8 cellular contexts compared by ENCODE assay signal in genomic region chr19:16899566-16900075, GRCh38. TPM values are rescaled to one million over a fixed set of nuclear protein-coding genes. Genes with fewer than 3 reads are reported as not detected.
DNase-seq lines count a peak whose midpoint lies in the region; ATAC-seq, FAIRE-seq and TF ChIP-seq lines count a peak whose summit lies in the region.

No MANE protein-coding gene starts in this region.

- H2BK12ac ChIP-seq in trophoblast cell (ENCODE audit: low read length) = no peak overlapping the region

- H3K9ac ChIP-seq in endodermal cell (ENCODE audit: extremely low read depth, low read length, poor library complexity, severe bottlenecking) (no peak overlapping the region), trophoblast cell (ENCODE audit: low read length) (no peak overlapping the region)

- H3K27me3 Mint-ChIP-seq in endodermal cell (ENCODE audit: insufficient read depth) = peaks cover 24% of the 10 kb centered on the region

- peak; percentile 60 for TF ChIP-seq CTCF in RWPE2 (IDR thresholded peaks at IDR 0.05; ENCODE audit: poor library complexity, severe bottlenecking)
- peak; percentile 82 for TF ChIP-seq CTCF in endodermal cell (conservative IDR thresholded peaks at IDR 0.05)
- TF ChIP-seq CTCF in prostate gland (IDR thresholded peaks at IDR 0.05) = no peak

- H3K4me1 Mint-ChIP-seq in endodermal cell = no peaks in the 10 kb centered on the region

- H4K91ac ChIP-seq in trophoblast cell (ENCODE audit: low read depth, low read length) = no peak overlapping the region

- H4K8ac ChIP-seq in trophoblast cell (ENCODE audit: low read depth, low read length) = no peak overlapping the region

- H3K79me1 ChIP-seq in trophoblast cell (ENCODE audit: low read length) = peaks cover 5% of the 10 kb centered on the region

- no peak for ATAC-seq in RWPE2 (ENCODE audit: low read depth)
- ATAC-seq in GM19324 (IDR thresholded peaks at IDR 0.05; ENCODE audit: low FRiP score, unreplicated experiment) = no peak

- H3K27ac Mint-ChIP-seq in endodermal cell = no peak overlapping the region

- H3K4me1 ChIP-seq in RWPE2 (ENCODE audit: insufficient read depth, poor library complexity, severe bottlenecking) (no peaks in the 10 kb centered on the region), endodermal cell (ENCODE audit: control insufficient read depth, insufficient read depth, low read length) (no peaks in the 10 kb centered on the region), trophoblast cell (ENCODE audit: control insufficient read depth in 1 of 2, insufficient read depth in 2 of 2, low read length in 2 of 2) (peaks cover 6 to 12% of the 10 kb centered on the region in 2 experiments), prostate gland (replicated peaks) (no peaks in the 10 kb centered on the region)

- H3K36me3 Mint-ChIP-seq in endodermal cell (ENCODE audit: low read depth) = no peaks in the 10 kb centered on the region

- no peak overlapping the region for H3K14ac ChIP-seq in trophoblast cell (ENCODE audit: low read length)

- H3K36me3 ChIP-seq in RWPE2 (ENCODE audit: low read depth) (no peaks in the 10 kb centered on the region), endodermal cell (ENCODE audit: control insufficient read depth, insufficient read depth, low read length) (no peaks in the 10 kb centered on the region), trophoblast cell (ENCODE audit: control insufficient read depth in 1 of 2, insufficient read depth in 2 of 2, low read length in 2 of 2) (no peaks in the 10 kb centered on the region), prostate gland (no peaks in the 10 kb centered on the region)

- no peak overlapping the region for H2BK120ac ChIP-seq in trophoblast cell (ENCODE audit: insufficient read depth, low read length, poor library complexity)

- no peak overlapping the region for H3K23ac ChIP-seq in trophoblast cell (ENCODE audit: low read length)

- H3K9me3 Mint-ChIP-seq in endodermal cell = no peaks in the 10 kb centered on the region

- H3K18ac ChIP-seq in trophoblast cell (ENCODE audit: low read length) = no peak overlapping the region

- no peak for TF ChIP-seq POLR2A in GM12891 (IDR thresholded peaks at IDR 0.05; ENCODE audit: low read depth, low read length)
- no peak for TF ChIP-seq POLR2A in prostate gland (IDR thresholded peaks at IDR 0.05)

- peak; percentile 76 for FAIRE-seq in GM12891 (lab: Jason Lieb, UNC)

- H3K27ac ChIP-seq in RWPE2 (ENCODE audit: poor library complexity, severe bottlenecking) = no peak overlapping the region
- H3K27ac ChIP-seq in endodermal cell (ENCODE audit: low read depth, low read length) = no peak overlapping the region
- no peak overlapping the region for H3K27ac ChIP-seq in trophoblast cell (ENCODE audit: low read depth, low read length)
- no peak overlapping the region for H3K27ac ChIP-seq in prostate gland

- H2AK5ac ChIP-seq in trophoblast cell (ENCODE audit: low read length) = no peak overlapping the region

- H3K4ac ChIP-seq in trophoblast cell (ENCODE audit: low read depth, low read length) = no peak overlapping the region

- WGBS in endodermal cell (ENCODE audit: insufficient coverage in 1 of 2, insufficient read length in 1 of 2), 2 experiments = 35 to 37% methylated on average over 4 to 7 of the region's 7 CpGs
- WGBS in trophoblast cell (ENCODE audit: extremely low coverage, insufficient coverage, insufficient read length) = no CpG with 5 or more reads among the region's 7 CpGs
- 61% methylated on average over 7 of the region's 7 CpGs for WGBS in prostate gland

- H3K4me3 Mint-ChIP-seq in endodermal cell = no peak overlapping the region

- no peak overlapping the region for H4K12ac ChIP-seq in trophoblast cell (ENCODE audit: low read depth, low read length)

- no peaks in the 10 kb centered on the region for H3K79me2 ChIP-seq in trophoblast cell (ENCODE audit: control insufficient read depth, insufficient read depth, low read length, poor library complexity)

- DNase-seq in AG08396 (ENCODE audit: low spot score) = peak; percentile 51
- peak; percentile 69 for DNase-seq in GM12891 (ENCODE audit: insufficient read length, low spot score)
- DNase-seq in RWPE2 (ENCODE audit: low spot score) = no peak
- peak; percentile 87 for DNase-seq in endodermal cell
- DNase-seq in trophoblast cell = peak in 1 of 2 donors; percentile 63
- no peak for DNase-seq in NCI-H2171 treated with DMSO at 0.1 percent for 48 hours (lab: John Stamatoyannopoulos, UW)
- DNase-seq in prostate gland (ENCODE audit: low spot score) = no peak

- H3K4me2 ChIP-seq in trophoblast cell (ENCODE audit: low read length) = no peak overlapping the region

- intact Hi-C loops in prostate gland (cut with DNase I) = loop anchor here (5.0 kb wide), 1 partner anchor 72 kb away; the partner anchor contains the start of gene SIN3B

- H3K4me3 ChIP-seq in RWPE2 (ENCODE audit: severe bottlenecking) (no peak overlapping the region), endodermal cell (ENCODE audit: low read length) (no peak overlapping the region), trophoblast cell (ENCODE audit: low read depth, low read length) (peak overlapping the region; percentile 10), prostate gland (no peak overlapping the region)

- no peak overlapping the region for H2BK5ac ChIP-seq in trophoblast cell (ENCODE audit: low read depth, low read length, poor library complexity)

- H3K9me3 ChIP-seq in RWPE2 (ENCODE audit: severe bottlenecking) = no peaks in the 10 kb centered on the region
- H3K9me3 ChIP-seq in endodermal cell (ENCODE audit: control insufficient read depth, low read length) = no peaks in the 10 kb centered on the region
- peaks cover 13% of the 10 kb centered on the region for H3K9me3 ChIP-seq in trophoblast cell (ENCODE audit: insufficient read depth, low read depth, low read length)
- H3K9me3 ChIP-seq in prostate gland = no peaks in the 10 kb centered on the region

- H2AFZ ChIP-seq in trophoblast cell (ENCODE audit: insufficient read depth, low read length, poor library complexity) = no peak overlapping the region

- no peaks in the 10 kb centered on the region for H3K27me3 ChIP-seq in RWPE2 (ENCODE audit: insufficient read depth, poor library complexity, severe bottlenecking)
- peaks cover 31% of the 10 kb centered on the region for H3K27me3 ChIP-seq in endodermal cell (ENCODE audit: control insufficient read depth, insufficient read depth, low read length, poor library complexity, severe bottlenecking)
- peaks cover 5% of the 10 kb centered on the region for H3K27me3 ChIP-seq in trophoblast cell (ENCODE audit: insufficient read depth, low read length)
- H3K27me3 ChIP-seq in prostate gland (replicated peaks; ENCODE audit: insufficient read depth) = no peaks in the 10 kb centered on the region

TF ChIP-seq in GM12891, 5 proteins besides CTCF, POLR2A, EP300 and RAD21:
- TF ChIP-seq POLR2AphosphoS5 (IDR thresholded peaks at IDR 0.05; ENCODE audit: low read depth, low read length) = no peak
- no peak for TF ChIP-seq SPI1 (IDR thresholded peaks at IDR 0.05; ENCODE audit: low read depth, low read length)
- no peak for TF ChIP-seq TAF1 (IDR thresholded peaks at IDR 0.05; ENCODE audit: low read depth, low read length)
- no peak for TF ChIP-seq POU2F2 (IDR thresholded peaks at IDR 0.05; ENCODE audit: low read depth, low read length)
- TF ChIP-seq PAX5 (IDR thresholded peaks at IDR 0.05; ENCODE audit: insufficient read depth, low read length, severe bottlenecking) = no peak

RNA-seq across cellular contexts. Expression of gene F2RL3, which starts 10.8 kb away (rescaled TPM):
- polyA plus RNA-seq in GM12891 (2012; ENCODE audit: low read depth, missing spikeins) = 0.21 TPM
- not detected for total RNA-seq in endodermal cell
- polyA plus RNA-seq in endodermal cell (2013, experiment 1 of 2) = not detected
- polyA plus RNA-seq in endodermal cell (2013, experiment 2 of 2) = not detected
- 0.01 TPM in 1 of 2 replicates, not detected in the other for polyA plus RNA-seq in trophoblast cell (2013)
- 1 to 10 TPM in 1 of 2 donors, under 1 TPM in 1; 0.36 to 6.2 TPM for total RNA-seq in prostate gland

Comparison
In these comparisons a context has a peak if more than half of its experiments do, and no peak if none do; other contexts are left out.
1. DNase-seq: peak in AG08396 (single experiment), GM12891 (single experiment) and endodermal cell (single experiment); none in RWPE2 (single experiment), NCI-H2171 treated with DMSO at 0.1 percent for 48 hours (single experiment) and prostate gland (single experiment).
2. CTCF ChIP-seq: peak in RWPE2 (single experiment) and endodermal cell (single experiment); none in prostate gland (0 of 4).